In genomic region chr1:171852273-171852672, GRCh38 we compare ENCODE assay signal across 1 cellular context.
TF ChIP-seq lines count a peak whose summit lies in the region.

No MANE protein-coding gene starts in this region.

TF ChIP-seq in SK-N-SH treated with all-trans-retinoic acid at 6 μM for 48 hours, 23 proteins besides CTCF, POLR2A, EP300 and RAD21 (continued from another document):
- no peak for TF ChIP-seq POU6F1 (CRISPR knock-in tag; IDR thresholded peaks at IDR 0.05; ENCODE audit: borderline replicate concordance, low read depth)
- TF ChIP-seq SNAI2 (CRISPR knock-in tag; IDR thresholded peaks at IDR 0.05), result no peak
- TF ChIP-seq ISL1 (CRISPR knock-in tag; IDR thresholded peaks at IDR 0.05), result 0 out of 2 replicates have a peak, but pooled peaks have one; percentile 6
- no peak for TF ChIP-seq CREB5 (CRISPR knock-in tag; IDR thresholded peaks at IDR 0.05; ENCODE audit: low read depth)
TF ChIP-seq in SK-N-SH treated with all-trans-retinoic acid at 6 μM for 48 hours: peak in this region for 1.
